In the genomic region with DNA sequence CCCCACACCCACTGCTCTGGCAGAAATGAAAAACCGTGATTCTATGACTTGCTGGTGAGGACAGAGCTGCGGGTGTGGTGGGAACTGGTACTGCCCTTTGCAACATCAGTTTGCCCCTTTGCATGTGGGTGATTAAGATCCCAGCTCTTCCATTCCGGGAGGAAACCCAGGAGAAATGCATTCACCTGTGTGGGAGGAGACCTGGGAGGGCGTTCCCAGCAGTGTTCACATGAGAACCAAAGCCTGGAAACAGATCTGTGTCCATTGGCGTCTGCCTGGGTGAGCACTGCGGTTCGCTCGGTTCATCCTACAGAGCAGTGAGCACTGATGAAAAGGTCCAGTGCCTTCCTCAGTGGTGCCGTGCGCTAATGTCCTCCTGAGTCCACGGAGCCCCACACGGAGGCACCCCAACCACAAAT, we compare ENCODE assay signal across 14 cellular contexts.
"Had no signal": no experiment of that assay in that cellular context is flagged by ENCODE, and none has a peak within 500 bp of the region (broad histone marks: within the 10 kb centered on the region; RNA-seq: fewer than 3 reads in every experiment).

No MANE protein-coding gene starts in this region.

- H3K4me3 ChIP-seq: coronary artery, gastroesophageal sphincter, upper lobe of right lung had no signal

- DNase-seq: central memory CD4-positive, alpha-beta T cell; effector CD4-positive, alpha-beta T cell; left cardiac atrium; stimulated activated CD4-positive, alpha-beta T cell treated with anti-CD3 and anti-CD28 coated beads, Interleukin-2, amount 100 ng/mL, for 48 hours; stimulated activated naive CD4-positive, alpha-beta T cell treated with Interleukin-2 at 50 U/mL for 16 hours; T-helper 2 cell; upper lobe of right lung had no signal

- H3K36me3 ChIP-seq: gastroesophageal sphincter, upper lobe of right lung had no signal

- H3K9me3 Mint-ChIP-seq: activated naive CD4-positive, alpha-beta T cell treated with anti-CD3 and anti-CD28 coated beads, Interleukin-2, amount 50 U/mL, for 24 hours; activated T-helper 2 cell treated with anti-CD3 and anti-CD28 coated beads, Interferon-gamma antibody, Interleukin-2, Interleukin-4, amounts not matched to agents 10 μg/mL and 5 μg/mL and 100 μg/mL, durations not matched to agents 14 hours and 24 hours and 36 hours; nephron had no signal

- H3K27ac ChIP-seq: coronary artery, epithelial cell of prostate, gastroesophageal sphincter, upper lobe of right lung had no signal

- H3K9me3 ChIP-seq: gastroesophageal sphincter, upper lobe of right lung had no signal

- H3K4me1 Mint-ChIP-seq: activated naive CD4-positive, alpha-beta T cell treated with anti-CD3 and anti-CD28 coated beads, Interleukin-2, amount 50 U/mL, for 24 hours had no signal

- ATAC-seq: activated CD4-positive, CD25-positive, alpha-beta regulatory T cell treated with anti-CD3 and anti-CD28 coated beads, Interleukin-2, amount 50 U/mL, for 24 hours; gastroesophageal sphincter; left cardiac atrium; upper lobe of right lung had no signal

- H3K27me3 Mint-ChIP-seq: activated naive CD4-positive, alpha-beta T cell treated with anti-CD3 and anti-CD28 coated beads, Interleukin-2, amount 50 U/mL, for 24 hours had no signal

- H3K4me3 Mint-ChIP-seq: activated naive CD4-positive, alpha-beta T cell treated with anti-CD3 and anti-CD28 coated beads, Interleukin-2, amount 50 U/mL, for 24 hours; nephron had no signal

- H3K27ac Mint-ChIP-seq: activated naive CD4-positive, alpha-beta T cell treated with anti-CD3 and anti-CD28 coated beads, Interleukin-2, amount 50 U/mL, for 24 hours; activated T-helper 2 cell treated with anti-CD3 and anti-CD28 coated beads, Interferon-gamma antibody, Interleukin-2, Interleukin-4, amounts not matched to agents 10 μg/mL and 5 μg/mL and 100 μg/mL, durations not matched to agents 14 hours and 24 hours and 36 hours; nephron had no signal

- H3K27me3 ChIP-seq: gastroesophageal sphincter, upper lobe of right lung had no signal

- H3K36me3 Mint-ChIP-seq: activated naive CD4-positive, alpha-beta T cell treated with anti-CD3 and anti-CD28 coated beads, Interleukin-2, amount 50 U/mL, for 24 hours had no signal
